ENCODE assay signal across 3 cellular contexts in the genomic region with DNA sequence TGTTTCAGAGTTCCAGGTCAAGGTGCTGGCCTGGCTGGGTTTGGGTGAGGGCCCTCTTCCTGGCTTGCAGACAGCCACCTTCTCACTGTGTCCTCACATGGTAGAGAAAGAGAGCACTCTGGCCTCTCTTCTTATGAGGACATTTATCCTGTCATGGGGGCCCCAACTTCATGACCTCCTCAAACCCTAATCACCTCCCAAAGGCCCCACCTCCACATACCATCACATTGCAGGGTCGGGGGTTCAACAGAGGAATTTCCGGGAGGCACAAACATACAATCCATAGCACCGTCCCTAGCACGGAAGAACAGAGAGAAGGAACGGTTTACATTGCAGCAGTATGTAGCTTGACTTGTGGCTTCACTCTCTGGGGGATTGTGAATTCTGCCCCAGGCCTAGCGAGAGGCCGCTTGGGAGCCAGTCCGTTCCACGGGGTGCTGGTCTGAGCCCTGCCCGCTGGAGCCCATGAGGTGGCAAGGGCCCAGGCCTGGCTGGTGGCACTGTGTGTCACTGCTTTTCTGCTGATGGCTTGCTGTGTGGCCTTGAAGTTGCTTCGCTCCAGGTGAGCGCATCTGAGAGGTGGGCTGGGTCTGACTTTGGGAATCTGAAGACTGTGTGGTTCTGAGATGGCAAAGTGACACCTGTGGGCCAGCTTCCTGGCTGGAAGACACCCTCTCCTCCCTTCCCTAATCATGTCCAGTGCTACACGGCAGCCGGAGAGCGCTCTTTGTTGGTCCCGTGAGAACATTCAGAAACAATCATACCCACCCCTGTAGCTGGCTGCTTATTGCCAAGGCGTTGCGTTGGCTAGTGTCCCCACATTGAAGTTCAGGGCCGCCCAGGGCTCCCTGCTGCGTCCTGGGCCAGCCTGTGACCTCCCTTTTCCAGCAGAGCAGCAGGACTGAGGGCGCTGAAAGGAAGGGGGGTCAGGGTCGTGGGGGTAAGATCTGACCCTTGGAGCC.
TF ChIP-seq lines count a peak whose summit lies in the region.

No MANE protein-coding gene starts in this region.

TF ChIP-seq in A549, 52 proteins besides CTCF, POLR2A, EP300 and RAD21:
- TF ChIP-seq JUN (IDR thresholded peaks at IDR 0.05), result no peak
- TF ChIP-seq SREBF2 (IDR thresholded peaks at IDR 0.05), result no peak
- TF ChIP-seq ZC3H11A (IDR thresholded peaks at IDR 0.05), result no peak
- TF ChIP-seq NPAS2 (CRISPR knock-in tag; IDR thresholded peaks at IDR 0.05; ENCODE audit: borderline replicate concordance), result no peak
- no peak for TF ChIP-seq MAFK (IDR thresholded peaks at IDR 0.05; ENCODE audit: partially characterized antibody)
- TF ChIP-seq, protein P1, sequence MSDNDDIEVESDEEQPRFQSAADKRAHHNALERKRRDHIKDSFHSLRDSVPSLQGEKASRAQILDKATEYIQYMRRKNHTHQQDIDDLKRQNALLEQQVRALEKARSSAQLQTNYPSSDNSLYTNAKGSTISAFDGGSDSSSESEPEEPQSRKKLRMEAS (IDR thresholded peaks at IDR 0.05), result no peak
- TF ChIP-seq MYC (IDR thresholded peaks at IDR 0.05; ENCODE audit: borderline replicate concordance, low read length), result no peak
- TF ChIP-seq CEBPB (IDR thresholded peaks at IDR 0.05), result no peak
- no peak for TF ChIP-seq EHMT2 (IDR thresholded peaks at IDR 0.05; ENCODE audit: low read depth)
- TF ChIP-seq, protein P2, sequence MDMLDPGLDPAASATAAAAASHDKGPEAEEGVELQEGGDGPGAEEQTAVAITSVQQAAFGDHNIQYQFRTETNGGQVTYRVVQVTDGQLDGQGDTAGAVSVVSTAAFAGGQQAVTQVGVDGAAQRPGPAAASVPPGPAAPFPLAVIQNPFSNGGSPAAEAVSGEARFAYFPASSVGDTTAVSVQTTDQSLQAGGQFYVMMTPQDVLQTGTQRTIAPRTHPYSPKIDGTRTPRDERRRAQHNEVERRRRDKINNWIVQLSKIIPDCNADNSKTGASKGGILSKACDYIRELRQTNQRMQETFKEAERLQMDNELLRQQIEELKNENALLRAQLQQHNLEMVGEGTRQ (IDR thresholded peaks at IDR 0.05), result no peak
- TF ChIP-seq, protein P3, sequence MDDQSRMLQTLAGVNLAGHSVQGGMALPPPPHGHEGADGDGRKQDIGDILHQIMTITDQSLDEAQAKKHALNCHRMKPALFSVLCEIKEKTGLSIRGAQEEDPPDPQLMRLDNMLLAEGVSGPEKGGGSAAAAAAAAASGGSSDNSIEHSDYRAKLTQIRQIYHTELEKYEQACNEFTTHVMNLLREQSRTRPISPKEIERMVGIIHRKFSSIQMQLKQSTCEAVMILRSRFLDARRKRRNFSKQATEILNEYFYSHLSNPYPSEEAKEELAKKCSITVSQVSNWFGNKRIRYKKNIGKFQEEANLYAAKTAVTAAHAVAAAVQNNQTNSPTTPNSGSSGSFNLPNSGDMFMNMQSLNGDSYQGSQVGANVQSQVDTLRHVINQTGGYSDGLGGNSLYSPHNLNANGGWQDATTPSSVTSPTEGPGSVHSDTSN (IDR thresholded peaks at IDR 0.05), result no peak
- TF ChIP-seq FOSB (CRISPR knock-in tag; IDR thresholded peaks at IDR 0.05), result no peak
- TF ChIP-seq ZFP36 (IDR thresholded peaks at IDR 0.05; ENCODE audit: borderline replicate concordance, partially characterized antibody), result no peak
- no peak for TF ChIP-seq EHF (CRISPR knock-in tag; IDR thresholded peaks at IDR 0.05)
- TF ChIP-seq NR3C1 (IDR thresholded peaks at IDR 0.05), result no peak

TF ChIP-seq in IMR-90, 13 proteins besides CTCF, POLR2A, EP300 and RAD21:
- no peak for TF ChIP-seq MAZ (IDR thresholded peaks at IDR 0.05; ENCODE audit: borderline replicate concordance, low read depth, low read length)
- TF ChIP-seq, protein P2 (IDR thresholded peaks at IDR 0.05; ENCODE audit: low read depth, low read length), result no peak
- TF ChIP-seq BHLHE40 (IDR thresholded peaks at IDR 0.05; ENCODE audit: low read depth, low read length), result no peak
- TF ChIP-seq MAFK (IDR thresholded peaks at IDR 0.05; ENCODE audit: low read depth, low read length), result no peak
- TF ChIP-seq NFE2L2 (IDR thresholded peaks at IDR 0.05; ENCODE audit: low read depth, low read length), result no peak
- no peak for TF ChIP-seq CEBPB (IDR thresholded peaks at IDR 0.05; ENCODE audit: low read depth, low read length)
- TF ChIP-seq, protein P4, sequence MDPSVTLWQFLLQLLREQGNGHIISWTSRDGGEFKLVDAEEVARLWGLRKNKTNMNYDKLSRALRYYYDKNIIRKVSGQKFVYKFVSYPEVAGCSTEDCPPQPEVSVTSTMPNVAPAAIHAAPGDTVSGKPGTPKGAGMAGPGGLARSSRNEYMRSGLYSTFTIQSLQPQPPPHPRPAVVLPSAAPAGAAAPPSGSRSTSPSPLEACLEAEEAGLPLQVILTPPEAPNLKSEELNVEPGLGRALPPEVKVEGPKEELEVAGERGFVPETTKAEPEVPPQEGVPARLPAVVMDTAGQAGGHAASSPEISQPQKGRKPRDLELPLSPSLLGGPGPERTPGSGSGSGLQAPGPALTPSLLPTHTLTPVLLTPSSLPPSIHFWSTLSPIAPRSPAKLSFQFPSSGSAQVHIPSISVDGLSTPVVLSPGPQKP (IDR thresholded peaks at IDR 0.05; ENCODE audit: borderline replicate concordance, low read depth, low read length), result no peak
- TF ChIP-seq FOS (IDR thresholded peaks at IDR 0.05; ENCODE audit: low read depth, low read length), result no peak
- no peak for TF ChIP-seq MXI1 (IDR thresholded peaks at IDR 0.05; ENCODE audit: borderline replicate concordance, low read depth, low read length)
- TF ChIP-seq CHD1 (IDR thresholded peaks at IDR 0.05; ENCODE audit: low read depth, low read length), result no peak
- TF ChIP-seq SMC3 (IDR thresholded peaks at IDR 0.05; ENCODE audit: low read depth, low read length), result no peak
- no peak for TF ChIP-seq RFX5 (IDR thresholded peaks at IDR 0.05; ENCODE audit: low read depth, low read length)
- no peak for TF ChIP-seq RCOR1 (IDR thresholded peaks at IDR 0.05; ENCODE audit: insufficient replicate concordance, low read length)

TF ChIP-seq in neural cell, 6 proteins besides CTCF, POLR2A, EP300 and RAD21:
- TF ChIP-seq SMC3 (conservative IDR thresholded peaks at IDR 0.05; ENCODE audit: poor library complexity) (no peak), TAF1 (IDR thresholded peaks at IDR 0.05; ENCODE audit: low read depth) (no peak), MXI1 (conservative IDR thresholded peaks at IDR 0.05; ENCODE audit: poor library complexity, severe bottlenecking) (no peak), EZH2 (IDR thresholded peaks at IDR 0.05; ENCODE audit: borderline replicate concordance, insufficient read depth, low read length, poor library complexity, severe bottlenecking) (no peak), POLR2AphosphoS5 (IDR thresholded peaks at IDR 0.05) (no peak)
- TF ChIP-seq, protein P5, sequence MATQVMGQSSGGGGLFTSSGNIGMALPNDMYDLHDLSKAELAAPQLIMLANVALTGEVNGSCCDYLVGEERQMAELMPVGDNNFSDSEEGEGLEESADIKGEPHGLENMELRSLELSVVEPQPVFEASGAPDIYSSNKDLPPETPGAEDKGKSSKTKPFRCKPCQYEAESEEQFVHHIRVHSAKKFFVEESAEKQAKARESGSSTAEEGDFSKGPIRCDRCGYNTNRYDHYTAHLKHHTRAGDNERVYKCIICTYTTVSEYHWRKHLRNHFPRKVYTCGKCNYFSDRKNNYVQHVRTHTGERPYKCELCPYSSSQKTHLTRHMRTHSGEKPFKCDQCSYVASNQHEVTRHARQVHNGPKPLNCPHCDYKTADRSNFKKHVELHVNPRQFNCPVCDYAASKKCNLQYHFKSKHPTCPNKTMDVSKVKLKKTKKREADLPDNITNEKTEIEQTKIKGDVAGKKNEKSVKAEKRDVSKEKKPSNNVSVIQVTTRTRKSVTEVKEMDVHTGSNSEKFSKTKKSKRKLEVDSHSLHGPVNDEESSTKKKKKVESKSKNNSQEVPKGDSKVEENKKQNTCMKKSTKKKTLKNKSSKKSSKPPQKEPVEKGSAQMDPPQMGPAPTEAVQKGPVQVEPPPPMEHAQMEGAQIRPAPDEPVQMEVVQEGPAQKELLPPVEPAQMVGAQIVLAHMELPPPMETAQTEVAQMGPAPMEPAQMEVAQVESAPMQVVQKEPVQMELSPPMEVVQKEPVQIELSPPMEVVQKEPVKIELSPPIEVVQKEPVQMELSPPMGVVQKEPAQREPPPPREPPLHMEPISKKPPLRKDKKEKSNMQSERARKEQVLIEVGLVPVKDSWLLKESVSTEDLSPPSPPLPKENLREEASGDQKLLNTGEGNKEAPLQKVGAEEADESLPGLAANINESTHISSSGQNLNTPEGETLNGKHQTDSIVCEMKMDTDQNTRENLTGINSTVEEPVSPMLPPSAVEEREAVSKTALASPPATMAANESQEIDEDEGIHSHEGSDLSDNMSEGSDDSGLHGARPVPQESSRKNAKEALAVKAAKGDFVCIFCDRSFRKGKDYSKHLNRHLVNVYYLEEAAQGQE (IDR thresholded peaks at IDR 0.05; ENCODE audit: borderline replicate concordance), result no peak
